8 cellular contexts compared by ENCODE assay signal in the genomic region with DNA sequence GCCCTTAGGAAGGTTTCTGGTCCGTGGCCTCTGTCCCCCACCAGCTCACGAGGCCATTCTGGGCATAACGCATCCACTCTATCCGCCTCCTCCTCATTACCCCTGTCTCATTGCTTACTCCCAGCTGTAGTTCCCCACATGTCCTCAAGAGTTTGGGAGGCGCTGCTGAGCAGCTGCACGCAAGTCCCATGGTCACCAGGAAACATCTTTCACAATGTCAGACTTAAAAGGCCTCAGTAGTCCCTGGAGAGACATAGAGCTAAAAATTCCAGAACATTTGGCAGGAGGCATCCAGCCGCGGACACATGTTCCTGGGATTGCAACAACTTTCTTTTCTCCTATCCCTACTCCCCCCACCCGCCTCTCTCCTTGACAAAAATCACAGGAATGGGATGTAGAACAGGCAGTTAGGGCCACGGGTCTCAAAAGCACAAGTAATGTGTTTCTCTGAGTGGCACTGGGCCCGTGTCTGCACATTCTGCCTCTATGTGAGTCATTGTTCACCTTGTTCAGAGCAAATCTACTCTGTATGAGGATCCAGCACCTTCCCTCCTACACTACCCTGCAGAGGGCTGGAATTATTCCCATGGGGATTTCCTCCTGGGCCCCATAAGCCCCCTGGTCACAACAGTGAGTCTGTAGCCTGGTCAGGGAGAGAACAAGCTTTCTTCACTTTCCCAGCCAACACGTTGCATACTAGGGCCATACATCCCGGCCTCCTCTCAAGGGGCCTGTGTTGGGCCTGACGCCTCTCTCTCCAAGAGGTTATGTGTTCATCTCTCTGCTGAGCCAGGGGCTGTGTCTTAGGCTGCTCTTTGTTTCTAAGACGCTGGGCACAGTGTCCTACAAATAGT. TPM values are rescaled to one million over a fixed set of nuclear protein-coding genes. Genes with fewer than 3 reads are reported as not detected.
A peak's percentile ranks its signal among the peaks of the same experiment; 100 is the strongest.
DNase-seq lines count a peak whose midpoint lies in the region; ATAC-seq, FAIRE-seq and TF ChIP-seq lines count a peak whose summit lies in the region.

No MANE protein-coding gene starts in this region.

- 20% methylated on average over 12 of the region's 15 CpGs for WGBS in K562 (ENCODE audit: insufficient coverage, low coverage, missing lambda C conversion rate)

- FAIRE-seq in K562 (lab: Jason Lieb, UNC) = peak; percentile 91

- 0 out of 2 replicates have a peak, but pooled peaks cover 3% of the 10 kb centered on the region for H4K20me1 ChIP-seq in K562 (replicated peaks; ENCODE audit: control insufficient read depth, insufficient read depth, low read length)

- H3K4me3 ChIP-seq in CD4-positive, alpha-beta memory T cell (ENCODE audit: low read length in 2 of 2) = peak overlapping the region in 1 of 2 donors; percentile 22
- H3K4me3 ChIP-seq in K562 = no peak overlapping the region

- ATAC-seq in HG02759 (IDR thresholded peaks at IDR 0.05; ENCODE audit: unreplicated experiment) = peak; percentile 44
- peak; percentile 92 for ATAC-seq in K562
- ATAC-seq in HG03196 (IDR thresholded peaks at IDR 0.05; ENCODE audit: unreplicated experiment) = no peak

- H3K9me1 ChIP-seq in K562 (ENCODE audit: control insufficient read depth, insufficient read depth, low read length) = no peaks in the 10 kb centered on the region

- no peak overlapping the region; a peak in 1 of 4 replicates for H3K9ac ChIP-seq in K562 (ENCODE audit: insufficient read depth in 1 of 2, low read depth in 2 of 2, low read length in 2 of 2)

- peak overlapping the region; percentile 6 for H3K27ac ChIP-seq in CD4-positive, alpha-beta memory T cell (ENCODE audit: low read depth, low read length)
- no peak overlapping the region; the same call in 2 of the 3 replicates for H3K27ac ChIP-seq in K562 (ENCODE audit: extremely low read depth, low read depth, low read length)

- TF ChIP-seq POLR2A in K562 (conservative IDR thresholded peaks at IDR 0.05) = no peak

- no peaks in the 10 kb centered on the region for H3K9me3 Mint-ChIP-seq in CD4-positive, alpha-beta memory T cell
- H3K9me3 Mint-ChIP-seq in T-helper 1 cell treated with Interleukin-12 subunit alpha and Interleukin-12 subunit beta and Interleukin-4 antibody, amounts not matched to agents 30 μg/mL and 1 μg/mL, for 36 hours = peaks cover 3% of the 10 kb centered on the region
- no peaks in the 10 kb centered on the region for H3K9me3 Mint-ChIP-seq in immature natural killer cell

- peak; percentile 76 to 80 (median 77) for DNase-seq in CD4-positive, alpha-beta memory T cell
- DNase-seq in K562 (ENCODE audit: extremely low read depth in 1 of 4, low spot score in 3 of 4) (peak; percentile 76 to 89 (median 80)), immature natural killer cell (peak; percentile 66 to 75 (median 66)), NCI-H774 (lab: John Stamatoyannopoulos, UW) (no peak)
- DNase-seq in stimulated activated CD4-positive, alpha-beta T cell treated with anti-CD3 and anti-CD28 coated beads, Interleukin-12 subunit alpha, Interleukin-12 subunit beta, amount 100 ng/mL, for 4 hours = peak; percentile 60

- TF ChIP-seq RAD21 in K562 (CRISPR knock-in tag; conservative IDR thresholded peaks at IDR 0.05 in 1 of 2, IDR thresholded peaks at IDR 0.05 in 1 of 2) = peak; percentile 63 to 70

- peak overlapping the region; percentile 19; the same call in 1 of the 2 replicates for H3K4me2 ChIP-seq in K562 (ENCODE audit: insufficient read depth, low read length)

- H2AFZ ChIP-seq in K562 (ENCODE audit: low read depth, low read length) = peak overlapping the region; percentile 22; the same call in 1 of the 2 replicates

- in situ Hi-C loops in K562 (cut with MboI) = no loop called here

- BruUV-seq in K562 (replicated peaks; lab: Mats Ljungman, UMichigan) = no TSS peak

- TF ChIP-seq EP300 in K562 (IDR thresholded peaks at IDR 0.05; ENCODE audit: low read length) = no peak

- peak overlapping the region; percentile 76 to 99 (median 87) for H3K4me3 Mint-ChIP-seq in CD4-positive, alpha-beta memory T cell
- peak overlapping the region; percentile 49 for H3K4me3 Mint-ChIP-seq in T-helper 1 cell treated with Interleukin-12 subunit alpha and Interleukin-12 subunit beta and Interleukin-4 antibody, amounts not matched to agents 30 μg/mL and 1 μg/mL, for 36 hours
- H3K4me3 Mint-ChIP-seq in immature natural killer cell = peak overlapping the region; percentile 36 to 61 (median 53)

- H3K4me1 ChIP-seq in CD4-positive, alpha-beta memory T cell (ENCODE audit: insufficient read depth, low read length) = peaks cover 90% of the 10 kb centered on the region
- H3K4me1 ChIP-seq in K562 (replicated peaks in 1 of 2; ENCODE audit: control insufficient read depth in 2 of 2, insufficient read depth in 2 of 2, low read length in 2 of 2) = peaks cover 15 to 23% of the 10 kb centered on the region in 2 experiments; a peak in 4 of 5 replicates

- no peaks in the 10 kb centered on the region for H3K27me3 ChIP-seq in CD4-positive, alpha-beta memory T cell (ENCODE audit: insufficient read depth, low read length)
- H3K27me3 ChIP-seq in K562 (ENCODE audit: control insufficient read depth in 2 of 2, insufficient read depth in 2 of 2, low read length in 2 of 2) = no peaks in the 10 kb centered on the region

- peak; percentile 88 to 99 (median 90) for TF ChIP-seq CTCF in K562 (IDR thresholded peaks at IDR 0.05 in 2 of 3, conservative IDR thresholded peaks at IDR 0.05 in 1 of 3; ENCODE audit: insufficient read depth in 2 of 3, low read depth in 1 of 3, low read length in 3 of 3)

- H3K36me3 Mint-ChIP-seq in CD4-positive, alpha-beta memory T cell = peaks cover 57 to 81% of the 10 kb centered on the region in 2 donors
- H3K36me3 Mint-ChIP-seq in T-helper 1 cell treated with Interleukin-12 subunit alpha and Interleukin-12 subunit beta and Interleukin-4 antibody, amounts not matched to agents 30 μg/mL and 1 μg/mL, for 36 hours (ENCODE audit: low read depth) = peaks cover 77% of the 10 kb centered on the region
- peaks cover 16 to 26% (median 19%) of the 10 kb centered on the region in 3 donors for H3K36me3 Mint-ChIP-seq in immature natural killer cell

- peak overlapping the region; percentile 71 to 90 (median 83) for H3K27ac Mint-ChIP-seq in CD4-positive, alpha-beta memory T cell
- peak overlapping the region; percentile 73 for H3K27ac Mint-ChIP-seq in T-helper 1 cell treated with Interleukin-12 subunit alpha and Interleukin-12 subunit beta and Interleukin-4 antibody, amounts not matched to agents 30 μg/mL and 1 μg/mL, for 36 hours
- peak overlapping the region; percentile 70 to 91 (median 80) for H3K27ac Mint-ChIP-seq in immature natural killer cell

- H3K79me2 ChIP-seq in K562 (ENCODE audit: control insufficient read depth, insufficient read depth, low read length) = no peaks in the 10 kb centered on the region; the same call in 2 of the 3 replicates

- no peaks in the 10 kb centered on the region for H3K9me3 ChIP-seq in CD4-positive, alpha-beta memory T cell (ENCODE audit: control insufficient read depth in 1 of 2, low read length in 2 of 2)
- H3K9me3 ChIP-seq in K562 (replicated peaks; ENCODE audit: control insufficient read depth, insufficient read depth, low read depth, low read length) = no peaks in the 10 kb centered on the region

- CTCF ChIA-PET in CD4-positive, alpha-beta memory T cell (lab: Charles Lee; ENCODE audit: partially characterized antibody) = interaction anchor here (0.5 to 19.3 kb wide), 36 partner anchors 8 to 1848 kb away, joined by 3 to 296 read pairs (median 5); a partner anchor contains a TSS
- CTCF ChIA-PET in K562 (lab: Yijun Ruan, JAX; ENCODE audit: low intra/inter-chr PET ratio) = no interaction called here

- intact Hi-C loops in CD4-positive, alpha-beta memory T cell (cut with micrococcal nuclease) = loop anchor here (1.0 kb wide), 1 partner anchor 236 kb away; no protein-coding TSS in a partner anchor
- intact Hi-C loops in K562 (cut with micrococcal nuclease) = loop anchor here (1.0 to 10.0 kb wide), 2 partner anchors 13 to 205 kb away; a partner anchor contains a TSS

- no peaks in the 10 kb centered on the region for H3K27me3 Mint-ChIP-seq in CD4-positive, alpha-beta memory T cell
- no peaks in the 10 kb centered on the region for H3K27me3 Mint-ChIP-seq in T-helper 1 cell treated with Interleukin-12 subunit alpha and Interleukin-12 subunit beta and Interleukin-4 antibody, amounts not matched to agents 30 μg/mL and 1 μg/mL, for 36 hours (ENCODE audit: low read depth)
- peaks cover 0 to 4% (median 0%) of the 10 kb centered on the region in 3 donors for H3K27me3 Mint-ChIP-seq in immature natural killer cell (ENCODE audit: low read depth in 3 of 3)

- POLR2A ChIA-PET in CD4-positive, alpha-beta memory T cell (lab: Charles Lee; ENCODE audit: partially characterized antibody) = interaction anchor here (0.6 to 13.2 kb wide), 15 partner anchors 7 to 472 kb away, joined by 3 to 435 read pairs (median 7); a partner anchor contains a TSS
- POLR2A ChIA-PET in K562 (lab: Yijun Ruan, JAX) = interaction anchor here (0.9 to 3.4 kb wide), 5 partner anchors 7 to 123 kb away, joined by 3 to 25 read pairs (median 10); no protein-coding TSS in a partner anchor

- peaks cover 72 to 94% (median 83%) of the 10 kb centered on the region in 4 donors for H3K4me1 Mint-ChIP-seq in CD4-positive, alpha-beta memory T cell
- H3K4me1 Mint-ChIP-seq in T-helper 1 cell treated with Interleukin-12 subunit alpha and Interleukin-12 subunit beta and Interleukin-4 antibody, amounts not matched to agents 30 μg/mL and 1 μg/mL, for 36 hours (ENCODE audit: low read depth) = peaks cover 66% of the 10 kb centered on the region
- peaks cover 90 to 95% of the 10 kb centered on the region in 2 donors for H3K4me1 Mint-ChIP-seq in immature natural killer cell

- peaks cover 34% of the 10 kb centered on the region for H3K36me3 ChIP-seq in CD4-positive, alpha-beta memory T cell (ENCODE audit: insufficient read depth, low read length)
- peaks cover 10% of the 10 kb centered on the region; the same call in 2 of the 3 replicates for H3K36me3 ChIP-seq in K562 (ENCODE audit: control insufficient read depth, insufficient read depth, low read length)

RNA-seq across cellular contexts. Expression of a gene that starts 8.2 kb away (rescaled TPM):
- 100 to 1,000 TPM; 335 to 364 TPM for total RNA-seq in CD4-positive, alpha-beta memory T cell
- polyA plus RNA-seq in CD4-positive, alpha-beta memory T cell = 100 to 1,000 TPM; 119 to 136 TPM
- total RNA-seq in K562 (2011; cell fraction: chromatin; rRNA removed; ENCODE audit: low replicate concordance) = 4.1 and 9.5 TPM in 2 replicates
- total RNA-seq in K562 (2011; cell fraction: nucleolus; rRNA removed) = 14.5 and 15.2 TPM in 2 replicates
- total RNA-seq in K562 (2011; cell fraction: nucleoplasm; rRNA removed) = 8.9 and 11.3 TPM in 2 replicates
- total RNA-seq in K562 (2014; rRNA removed) (7.4 and 23.5 TPM in 2 replicates), K562 (2014; rRNA removed; fragmentation: Illumina TruSeq; extraction: Trizol) (5.7 and 6.0 TPM in 2 replicates), K562 (2015; rRNA removed; fragmentation: Illumina TruSeq; extraction: Trizol) (4.6 and 7.3 TPM in 2 replicates), K562 (2021) (9.5 and 12.1 TPM in 2 replicates)
- polyA plus RNA-seq in K562 (2011; rRNA removed) (8.2 and 9.5 TPM in 2 replicates), K562 (2014; fragmentation: Illumina TruSeq; extraction: Trizol) (8.1 TPM in 2 replicates), K562 (2014; fragmentation: Nextera tagmentation; extraction: Ambion mirVana) (1 to 10 TPM; 3.1 to 5.9 TPM), K562 (2014; rRNA removed) (9.4 and 13.4 TPM in 2 replicates), immature natural killer cell (100 to 1,000 TPM; 101 to 137 (median 129) TPM)
- 13.7 and 24.2 TPM in 2 replicates for polyA plus RNA-seq in K562 (2011; cell fraction: cytosol; rRNA removed)
- 4.1 and 4.6 TPM in 2 replicates for polyA plus RNA-seq in K562 (2011; cell fraction: nucleus; rRNA removed)
- 6.0 and 6.2 TPM in 2 replicates for polyA plus RNA-seq in K562 (2012)
- polyA minus RNA-seq in K562 (2011; rRNA and poly(A)+ RNA removed) = 10.9 and 13.0 TPM in 2 replicates
- polyA minus RNA-seq in K562 (2011; cell fraction: cytosol; rRNA and poly(A)+ RNA removed) = 5.6 and 12.1 TPM in 2 replicates
- polyA minus RNA-seq in K562 (2011; cell fraction: nucleus; rRNA and poly(A)+ RNA removed) = 7.7 and 15.4 TPM in 2 replicates

Comparison
In these comparisons a context has a peak if more than half of its experiments do, and no peak if none do; other contexts are left out.
1. RNA of a gene that starts 8.2 kb away (polyA plus RNA-seq): 119 to 136 TPM in CD4-positive, alpha-beta memory T cell and 101 to 137 TPM in immature natural killer cell; 3.1 to 24.2 TPM in K562; every median in the first group is over 4 times any median in the second.
2. Peak in every context shown above with its lines, with median percentiles within 50 percentile points of each other: H3K27ac Mint-ChIP-seq and H3K4me3 Mint-ChIP-seq.